In the genomic region with DNA sequence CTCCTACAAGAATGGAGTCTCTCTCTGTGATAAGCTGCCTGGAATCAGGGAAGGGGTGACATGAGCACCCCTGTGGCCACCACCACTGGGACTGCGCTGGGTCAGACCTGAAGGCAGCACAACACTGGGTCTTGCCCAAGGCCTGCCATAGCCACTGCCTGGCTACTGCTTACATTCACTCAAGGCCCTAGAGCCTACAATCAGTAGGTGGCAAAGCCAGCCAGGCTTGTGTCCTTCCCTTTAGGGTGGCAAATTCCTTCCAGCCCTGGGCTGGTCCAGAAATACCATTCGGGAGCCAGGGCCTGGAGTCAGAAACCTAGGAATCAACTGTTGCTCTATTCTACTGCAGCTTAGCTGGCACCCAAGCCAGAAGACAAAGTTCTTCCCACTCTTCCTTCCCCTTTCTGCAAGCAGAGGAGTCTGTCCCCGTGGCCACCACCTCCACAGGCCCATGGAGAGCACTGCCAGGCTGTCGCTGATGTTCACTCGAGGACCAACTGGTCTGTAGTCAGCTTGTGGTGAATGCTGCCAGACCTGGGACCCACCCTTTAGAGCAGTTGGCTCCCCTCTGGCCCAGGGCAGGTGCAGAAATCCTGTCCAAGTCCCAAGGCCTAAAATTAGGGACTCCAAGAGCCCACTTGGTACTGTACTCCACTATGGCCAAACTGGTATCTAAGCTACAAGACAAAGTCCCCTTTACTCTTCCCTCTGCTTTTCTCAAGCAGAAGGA, we compare ENCODE assay signal across 17 cellular contexts.
DNase-seq lines count a peak whose midpoint lies in the region; ATAC-seq, FAIRE-seq and TF ChIP-seq lines count a peak whose summit lies in the region.
"Had no signal": no experiment of that assay in that cellular context is flagged by ENCODE, and none has a peak within 500 bp of the region (broad histone marks: within the 10 kb centered on the region; RNA-seq: fewer than 3 reads in every experiment).

No MANE protein-coding gene starts in this region.

- H3K14ac ChIP-seq in H1 (ENCODE audit: insufficient read length): no peak overlapping the region

- no peak for TF ChIP-seq POLR2A in H1 (IDR thresholded peaks at IDR 0.05; ENCODE audit: control extremely low read depth in 1 of 2, low read depth in 2 of 2, low read length in 2 of 2)

- WGBS in H1 (ENCODE audit: extremely low coverage in 1 of 2, insufficient coverage in 1 of 2, insufficient read length in 1 of 2, insufficient replicate concordance in 2 of 2, low coverage in 1 of 2, low lambda C conversion rate in 2 of 2, missing lambda C conversion rate in 1 of 2), 2 experiments: 90% methylated on average over 5 of the region's 5 CpGs; no CpG with 5 or more reads in 1 of the 2 experiments

- DNase-seq in Right ventricle myocardium superior (no peak), right atrium auricular region (ENCODE audit: low spot score) (no peak), HTR-8/SVneo (ENCODE audit: insufficient read length, low spot score) (no peak), H1 (ENCODE audit: low read depth in 1 of 2, low spot score in 2 of 2) (no peak), omental fat pad (ENCODE audit: low spot score) (no peak), 8988T (no peak), NCI-H82 (lab: John Stamatoyannopoulos, UW) (no peak), EL (no peak)
- DNase-seq: BE2C, DMS153, DMS79 treated with DMSO at 0.1 percent for 48 hours, GDM1, IMR-90 had no signal

- no peaks in the 10 kb centered on the region for H3K79me2 ChIP-seq in H1 (ENCODE audit: control insufficient read depth in 1 of 2, insufficient read depth in 2 of 2, low read length in 2 of 2)

- H3K18ac ChIP-seq in H1 (ENCODE audit: extremely low read depth, low read length): no peak overlapping the region

- H3K27ac ChIP-seq in right atrium auricular region: no peak overlapping the region
- no peak overlapping the region for H3K27ac ChIP-seq in H1 (ENCODE audit: low read depth, low read length)
- H3K27ac ChIP-seq: C4-2B had no signal

- H2BK120ac ChIP-seq in H1 (replicated peaks; ENCODE audit: low read depth, low read length): no peak overlapping the region

- H3K4me3 ChIP-seq in right atrium auricular region (no peak overlapping the region), H1 (ENCODE audit: extremely low read depth in 1 of 4, insufficient read depth in 2 of 4, low read depth in 3 of 4, low read length in 4 of 4) (no peak overlapping the region)

- peak; percentile 9 for FAIRE-seq in HTR-8/SVneo (lab: Jason Lieb, UNC)
- no peak for FAIRE-seq in H1 (lab: Jason Lieb, UNC)
- FAIRE-seq: A204.1, D721Med, GM19239 had no signal

- H3K27me3 ChIP-seq in right atrium auricular region (no peaks in the 10 kb centered on the region), H1 (replicated peaks in 1 of 4; ENCODE audit: control insufficient read depth in 3 of 4, extremely low read depth in 1 of 4, insufficient read depth in 3 of 4, low read length in 3 of 4) (no peaks in the 10 kb centered on the region)

- no peak overlapping the region for H2BK20ac ChIP-seq in H1 (ENCODE audit: low read length)

- no peak for TF ChIP-seq EP300 in H1 (IDR thresholded peaks at IDR 0.05; ENCODE audit: borderline replicate concordance in 1 of 2, low read depth in 2 of 2, low read length in 2 of 2)

- H3K9me3 ChIP-seq in right atrium auricular region: no peaks in the 10 kb centered on the region
- no peaks in the 10 kb centered on the region for H3K9me3 ChIP-seq in H1 (ENCODE audit: insufficient read depth in 2 of 2, low read depth in 1 of 2, low read length in 1 of 2)
- H3K9me3 ChIP-seq: BE2C had no signal

- CTCF ChIA-PET in H1 (lab: Charles Lee; ENCODE audit: partially characterized antibody): interaction anchor here (0.9 to 1.3 kb wide), 4 partner anchors 21 to 226 kb away, joined by 3 to 4 read pairs (median 4); no protein-coding TSS in a partner anchor

- no peak overlapping the region for H2BK12ac ChIP-seq in H1 (ENCODE audit: low read depth, low read length)

- no peak overlapping the region for H2BK5ac ChIP-seq in H1 (ENCODE audit: low read depth, low read length)

- H2BK15ac ChIP-seq in H1 (ENCODE audit: low read length): no peak overlapping the region

- TF ChIP-seq CTCF in right atrium auricular region (IDR thresholded peaks at IDR 0.05) (no peak), H1 (IDR thresholded peaks at IDR 0.05; ENCODE audit: control extremely low read depth in 1 of 3, insufficient read depth in 1 of 3, low read depth in 1 of 3, low read length in 3 of 3) (no peak), omental fat pad (IDR thresholded peaks at IDR 0.05) (no peak)

- no peak overlapping the region for H3K4ac ChIP-seq in H1 (replicated peaks; ENCODE audit: insufficient read length, low read depth, low read length)

- intact Hi-C loops in Right ventricle myocardium superior (cut with DNase I): no loop called here

- no peak overlapping the region for H4K91ac ChIP-seq in H1 (replicated peaks; ENCODE audit: insufficient read length, low read length)

- ATAC-seq in Right ventricle myocardium superior (ENCODE audit: poor library complexity): peak; percentile 34
- peak; percentile 41 for ATAC-seq in omental fat pad (ENCODE audit: low FRiP score)

- H3K79me1 ChIP-seq in H1 (ENCODE audit: low read depth, low read length): no peaks in the 10 kb centered on the region

- H3K4me1 ChIP-seq in right atrium auricular region: peaks cover 0 to 11% of the 10 kb centered on the region in 2 donors
- peaks cover 0 to 3% (median 0%) of the 10 kb centered on the region in 4 experiments; a peak in 1 of 7 replicates for H3K4me1 ChIP-seq in H1 (replicated peaks in 1 of 4; ENCODE audit: control insufficient read depth in 3 of 4, insufficient read depth in 4 of 4, low read length in 3 of 4)
- H3K4me1 ChIP-seq: BE2C had no signal

- no peak for TF ChIP-seq RAD21 in H1 (IDR thresholded peaks at IDR 0.05 in 1 of 2, conservative IDR thresholded peaks at IDR 0.05 in 1 of 2; ENCODE audit: low read depth in 2 of 2, low read length in 2 of 2)

- H3K23ac ChIP-seq in H1 (ENCODE audit: insufficient read length): no peak overlapping the region

- H4K8ac ChIP-seq in H1 (ENCODE audit: extremely low read depth, insufficient read depth, low read length): no peak overlapping the region

- 0 out of 2 replicates have a peak overlapping the region, but pooled peaks have one; percentile 39 for H2AK5ac ChIP-seq in H1 (ENCODE audit: low read depth, low read length)

- POLR2A ChIA-PET in H1 (lab: Charles Lee; ENCODE audit: partially characterized antibody): interaction anchor here (0.6 kb wide), 1 partner anchor 28 kb away, joined by 3 read pairs; no protein-coding TSS in a partner anchor

- H3K36me3 ChIP-seq in right atrium auricular region (no peaks in the 10 kb centered on the region), H1 (ENCODE audit: control insufficient read depth in 2 of 4, insufficient read depth in 4 of 4, low read length in 3 of 4) (no peaks in the 10 kb centered on the region)
- H3K36me3 ChIP-seq: BE2C had no signal

- H4K20me1 ChIP-seq in H1 (replicated peaks in 1 of 2; ENCODE audit: control insufficient read depth in 1 of 2, insufficient read depth in 2 of 2, low read length in 2 of 2): no peaks in the 10 kb centered on the region

- no peak overlapping the region for H4K5ac ChIP-seq in H1 (ENCODE audit: insufficient read length, low read depth, low read length)

- H3K23me2 ChIP-seq in H1 (ENCODE audit: low read depth, low read length): no peaks in the 10 kb centered on the region

- no peak overlapping the region for H2AFZ ChIP-seq in H1 (ENCODE audit: low read length)

- H3K9ac ChIP-seq in H1 (replicated peaks in 1 of 4; ENCODE audit: extremely low read depth in 1 of 4, low read depth in 3 of 4, low read length in 3 of 4): no peak overlapping the region

- H3K56ac ChIP-seq in H1 (replicated peaks; ENCODE audit: insufficient read length, low read depth, low read length): no peak overlapping the region

- no peak overlapping the region for H3K4me2 ChIP-seq in H1 (ENCODE audit: insufficient read depth in 1 of 2, low read depth in 2 of 2, low read length in 2 of 2)

TF ChIP-seq in H1, 55 proteins besides CTCF, POLR2A, EP300 and RAD21 (continues in another document):
- TF ChIP-seq RNF2 (IDR thresholded peaks at IDR 0.05; ENCODE audit: borderline replicate concordance, low read depth, low read length, missing control alignments, poor library complexity, severe bottlenecking): no peak
- no peak for TF ChIP-seq JUN (IDR thresholded peaks at IDR 0.05; ENCODE audit: low read depth, low read length)
- TF ChIP-seq EZH2 (IDR thresholded peaks at IDR 0.05; ENCODE audit: low read depth, low read length, severe bottlenecking): no peak
- TF ChIP-seq, protein P1, sequence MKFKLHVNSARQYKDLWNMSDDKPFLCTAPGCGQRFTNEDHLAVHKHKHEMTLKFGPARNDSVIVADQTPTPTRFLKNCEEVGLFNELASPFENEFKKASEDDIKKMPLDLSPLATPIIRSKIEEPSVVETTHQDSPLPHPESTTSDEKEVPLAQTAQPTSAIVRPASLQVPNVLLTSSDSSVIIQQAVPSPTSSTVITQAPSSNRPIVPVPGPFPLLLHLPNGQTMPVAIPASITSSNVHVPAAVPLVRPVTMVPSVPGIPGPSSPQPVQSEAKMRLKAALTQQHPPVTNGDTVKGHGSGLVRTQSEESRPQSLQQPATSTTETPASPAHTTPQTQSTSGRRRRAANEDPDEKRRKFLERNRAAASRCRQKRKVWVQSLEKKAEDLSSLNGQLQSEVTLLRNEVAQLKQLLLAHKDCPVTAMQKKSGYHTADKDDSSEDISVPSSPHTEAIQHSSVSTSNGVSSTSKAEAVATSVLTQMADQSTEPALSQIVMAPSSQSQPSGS (IDR thresholded peaks at IDR 0.05; ENCODE audit: low read length): no peak
- TF ChIP-seq, protein P2, sequence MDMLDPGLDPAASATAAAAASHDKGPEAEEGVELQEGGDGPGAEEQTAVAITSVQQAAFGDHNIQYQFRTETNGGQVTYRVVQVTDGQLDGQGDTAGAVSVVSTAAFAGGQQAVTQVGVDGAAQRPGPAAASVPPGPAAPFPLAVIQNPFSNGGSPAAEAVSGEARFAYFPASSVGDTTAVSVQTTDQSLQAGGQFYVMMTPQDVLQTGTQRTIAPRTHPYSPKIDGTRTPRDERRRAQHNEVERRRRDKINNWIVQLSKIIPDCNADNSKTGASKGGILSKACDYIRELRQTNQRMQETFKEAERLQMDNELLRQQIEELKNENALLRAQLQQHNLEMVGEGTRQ (IDR thresholded peaks at IDR 0.05; ENCODE audit: low read length): no peak
- no peak for TF ChIP-seq KDM5A (IDR thresholded peaks at IDR 0.05; ENCODE audit: low read length)
- no peak for TF ChIP-seq CHD1 (IDR thresholded peaks at IDR 0.05; ENCODE audit: low read depth, low read length)
- TF ChIP-seq SIN3A (conservative IDR thresholded peaks at IDR 0.05 in 1 of 2, IDR thresholded peaks at IDR 0.05 in 1 of 2; ENCODE audit: low read depth in 1 of 2, low read length in 2 of 2): no peak
- TF ChIP-seq, protein P3, sequence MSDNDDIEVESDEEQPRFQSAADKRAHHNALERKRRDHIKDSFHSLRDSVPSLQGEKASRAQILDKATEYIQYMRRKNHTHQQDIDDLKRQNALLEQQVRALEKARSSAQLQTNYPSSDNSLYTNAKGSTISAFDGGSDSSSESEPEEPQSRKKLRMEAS (IDR thresholded peaks at IDR 0.05): no peak
- TF ChIP-seq RFX5 (IDR thresholded peaks at IDR 0.05; ENCODE audit: borderline replicate concordance, low read depth, low read length): no peak
- TF ChIP-seq CTBP2 (IDR thresholded peaks at IDR 0.05; ENCODE audit: borderline replicate concordance, insufficient read depth, insufficient read length, low read length): no peak
